8 cellular contexts compared by ENCODE assay signal in genomic region chr2:61177727-61178549, GRCh38. TPM values are rescaled to one million over a fixed set of nuclear protein-coding genes. Genes with fewer than 3 reads are reported as not detected.
DNase-seq lines count a peak whose midpoint lies in the region; ATAC-seq and TF ChIP-seq lines count a peak whose summit lies in the region.

No MANE protein-coding gene starts in this region.

- peak overlapping the region; percentile 64 for H3K4me3 ChIP-seq in epithelial cell of esophagus (ENCODE audit: low read length)
- peak overlapping the region; percentile 90 to 97 for H3K4me3 ChIP-seq in testis

- no peaks in the 10 kb centered on the region for H3K9me3 Mint-ChIP-seq in activated CD8-positive, alpha-beta T cell treated with anti-CD3 and anti-CD28 coated beads for 36 hours
- H3K9me3 Mint-ChIP-seq in naive B cell: no peaks in the 10 kb centered on the region

- H3K27ac Mint-ChIP-seq in activated CD8-positive, alpha-beta T cell treated with anti-CD3 and anti-CD28 coated beads for 36 hours: peak overlapping the region; percentile 94
- peak overlapping the region; percentile 80 to 98 (median 94) for H3K27ac Mint-ChIP-seq in naive B cell

- TF ChIP-seq CTCF in activated CD8-positive, alpha-beta T cell treated with anti-CD3 and anti-CD28 coated beads for 36 hours (IDR thresholded peaks at IDR 0.05): no peak
- TF ChIP-seq CTCF in epithelial cell of esophagus (IDR thresholded peaks at IDR 0.05; ENCODE audit: insufficient read depth, low read depth, low read length, missing control alignments): no peak
- TF ChIP-seq CTCF in testis (IDR thresholded peaks at IDR 0.05): no peak

- no peaks in the 10 kb centered on the region for H3K27me3 Mint-ChIP-seq in activated CD8-positive, alpha-beta T cell treated with anti-CD3 and anti-CD28 coated beads for 36 hours
- no peaks in the 10 kb centered on the region for H3K27me3 Mint-ChIP-seq in naive B cell

- no peaks in the 10 kb centered on the region for H3K9me3 ChIP-seq in KOPT-K1 (ENCODE audit: insufficient read depth, low read length, poor library complexity, severe bottlenecking)
- H3K9me3 ChIP-seq in testis: no peaks in the 10 kb centered on the region

- intact Hi-C loops in activated CD8-positive, alpha-beta T cell treated with anti-CD3 and anti-CD28 coated beads for 36 hours (cut with micrococcal nuclease): no loop called here
- intact Hi-C loops in testis (cut with DNase I; ENCODE audit: low total_unique reads): no loop called here

- POLR2A ChIA-PET in activated CD8-positive, alpha-beta T cell treated with anti-CD3 and anti-CD28 coated beads for 36 hours (lab: Charles Lee): interaction anchor here (0.7 to 2.4 kb wide), 12 partner anchors 11 to 360 kb away, joined by 3 to 8 read pairs (median 6); partner anchors contain the start of gene XPO1

- H3K27me3 ChIP-seq in testis: no peaks in the 10 kb centered on the region

- no peak for TF ChIP-seq POLR2A in testis (IDR thresholded peaks at IDR 0.05)

- DNase-seq in CMK (ENCODE audit: low read depth) (peak; percentile 56), epithelial cell of esophagus (ENCODE audit: low read depth) (peak; percentile 26), naive B cell (peak; percentile 34), testis (peak; percentile 41), epidermal melanocyte (ENCODE audit: insufficient read length, low spot score) (no peak)
- DNase-seq in activated CD8-positive, alpha-beta T cell treated with anti-CD3 and anti-CD28 coated beads for 36 hours: peak; percentile 48

- H3K27ac ChIP-seq in KOPT-K1 (ENCODE audit: low read depth, low read length, poor library complexity, severe bottlenecking): peak overlapping the region; percentile 98
- H3K27ac ChIP-seq in testis: peak overlapping the region; percentile 100

- H3K36me3 ChIP-seq in KOPT-K1 (ENCODE audit: insufficient read depth, low read length) (peaks cover 42% of the 10 kb centered on the region), testis (ENCODE audit: low read depth, missing control alignments) (no peaks in the 10 kb centered on the region)

- H3K36me3 Mint-ChIP-seq in activated CD8-positive, alpha-beta T cell treated with anti-CD3 and anti-CD28 coated beads for 36 hours (ENCODE audit: low read depth): peaks cover 43% of the 10 kb centered on the region
- H3K36me3 Mint-ChIP-seq in naive B cell: no peaks in the 10 kb centered on the region

- CTCF ChIA-PET in activated CD8-positive, alpha-beta T cell treated with anti-CD3 and anti-CD28 coated beads for 36 hours (lab: Charles Lee): interaction anchor here (1.1 to 1.6 kb wide), 3 partner anchors 15 to 180 kb away, joined by 3 to 4 read pairs (median 3); no protein-coding TSS in a partner anchor

- peak overlapping the region; percentile 90 for H3K4me3 Mint-ChIP-seq in activated CD8-positive, alpha-beta T cell treated with anti-CD3 and anti-CD28 coated beads for 36 hours
- peak overlapping the region; percentile 86 to 97 (median 94) for H3K4me3 Mint-ChIP-seq in naive B cell

- H3K4me1 Mint-ChIP-seq in activated CD8-positive, alpha-beta T cell treated with anti-CD3 and anti-CD28 coated beads for 36 hours (ENCODE audit: low read depth): peaks cover 52% of the 10 kb centered on the region
- H3K4me1 Mint-ChIP-seq in naive B cell: peaks cover 43 to 60% (median 58%) of the 10 kb centered on the region in 3 donors

- peaks cover 46% of the 10 kb centered on the region for H3K4me1 ChIP-seq in testis

- ATAC-seq in GM21381 (IDR thresholded peaks at IDR 0.05; ENCODE audit: unreplicated experiment) (peak; percentile 17), naive B cell (ENCODE audit: low read depth in 2 of 2) (peak; percentile 22 to 27)
- peak; percentile 17 for ATAC-seq in activated CD8-positive, alpha-beta T cell treated with anti-CD3 and anti-CD28 coated beads for 36 hours

- WGBS in testis, 2 donors: 7 to 46% methylated on average over 6 to 45 of the region's 45 CpGs

RNA-seq across cellular contexts. Expression of gene C2orf74, which starts 15.9 kb away (rescaled TPM):
- total RNA-seq in activated CD8-positive, alpha-beta T cell treated with anti-CD3 and anti-CD28 coated beads for 36 hours: 10 to 100 TPM; 13.3 to 14.0 TPM
- polyA plus RNA-seq in naive B cell (ENCODE audit: low read depth in 6 of 6) (10 to 100 TPM; 26.0 to 50.0 (median 41.7) TPM), testis (ENCODE audit: insufficient read depth, low read depth, low replicate concordance) (50.0 TPM)
- 10 to 100 TPM; 39.4 to 40.4 TPM for total RNA-seq in testis
